In the genomic region with DNA sequence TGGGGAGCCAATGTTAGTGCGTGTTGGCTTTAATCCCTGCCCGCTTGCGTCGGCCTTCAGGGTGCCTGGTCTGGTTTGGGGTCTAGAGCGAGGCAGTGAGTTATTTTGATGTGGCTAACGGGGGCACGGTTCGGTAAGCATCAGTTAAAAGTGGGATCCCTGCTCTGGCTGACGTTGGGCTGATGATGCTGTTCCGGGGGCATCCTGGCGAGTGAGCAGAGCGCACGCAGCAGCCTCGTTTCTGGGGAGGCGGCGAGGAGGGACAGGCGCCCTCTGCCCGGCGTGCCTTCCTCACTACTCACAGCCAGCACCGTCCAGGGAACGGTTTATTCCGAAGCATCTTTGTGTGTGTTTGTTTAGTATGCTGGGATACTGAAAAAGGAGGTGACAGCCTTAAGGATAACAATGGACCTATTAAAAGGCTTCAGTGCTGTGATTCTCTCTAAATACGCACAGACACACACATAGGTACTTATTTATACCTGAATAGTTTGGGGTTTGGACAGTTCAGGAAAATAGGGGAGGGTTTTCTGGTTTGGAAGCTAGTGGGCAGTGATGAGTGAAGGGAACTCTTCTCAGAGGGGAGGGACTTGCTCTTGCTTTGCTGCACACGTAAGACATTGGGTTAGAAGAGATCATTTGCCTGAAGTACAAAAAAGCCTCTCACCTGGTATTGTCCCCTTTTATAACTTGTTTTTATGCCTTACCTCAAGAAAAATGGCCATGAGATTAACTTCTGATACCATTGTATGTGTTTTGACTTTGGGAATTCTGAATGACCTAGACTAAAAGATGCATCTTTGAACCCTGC, we compare ENCODE assay signal across 8 cellular contexts. TPM values are rescaled to one million over a fixed set of nuclear protein-coding genes. Genes with fewer than 3 reads are reported as not detected.
DNase-seq lines count a peak whose midpoint lies in the region; TF ChIP-seq lines count a peak whose summit lies in the region.

No MANE protein-coding gene starts in this region.

- DNase-seq in DMS53 (lab: John Stamatoyannopoulos, UW) (peak; percentile 60), DMS53 treated with DMSO at 0.1 percent for 48 hours (lab: John Stamatoyannopoulos, UW; ENCODE audit: unreplicated experiment) (no peak), HEK293T (ENCODE audit: extremely low spot score) (peak; percentile 44), NCI-H69 (lab: John Stamatoyannopoulos, UW) (peak; percentile 24), ascending aorta (ENCODE audit: low spot score in 2 of 2) (peak in 1 of 2 donors; percentile 77), iPS DF 6.9 (ENCODE audit: low read depth, low spot score) (no peak), renal cortical epithelial cell (ENCODE audit: low read depth) (peak; percentile 86), GM19240 (ENCODE audit: insufficient read length, low spot score) (no peak)

- H3K4me3 ChIP-seq in ascending aorta (peak overlapping the region; percentile 81), iPS DF 6.9 (ENCODE audit: low read length) (peak overlapping the region; percentile 63)

- TF ChIP-seq CTCF in ascending aorta (IDR thresholded peaks at IDR 0.05) = peak; percentile 22 to 63 (median 25)

- H3K27ac ChIP-seq in ascending aorta = peak overlapping the region; percentile 94 to 97
- H3K27ac ChIP-seq in iPS DF 6.9 (ENCODE audit: low read length) = no peak overlapping the region

- no peaks in the 10 kb centered on the region for H3K27me3 ChIP-seq in ascending aorta
- no peaks in the 10 kb centered on the region for H3K27me3 ChIP-seq in iPS DF 6.9 (ENCODE audit: control insufficient read depth, insufficient read depth, low read length)

- intact Hi-C loops in ascending aorta (cut with DNase I) = loop anchor here (2.0 to 5.0 kb wide), 4 partner anchors 15 to 100 kb away; no protein-coding TSS in a partner anchor

- no CpG with 5 or more reads among the region's 24 CpGs for WGBS in iPS DF 6.9 (ENCODE audit: insufficient coverage, insufficient read length)

- H3K9me3 ChIP-seq in ascending aorta = no peaks in the 10 kb centered on the region
- H3K9me3 ChIP-seq in iPS DF 6.9 (ENCODE audit: control insufficient read depth, insufficient read depth, low read length) = no peaks in the 10 kb centered on the region

- H3K36me3 ChIP-seq in ascending aorta (peaks cover 0 to 5% of the 10 kb centered on the region in 2 donors), iPS DF 6.9 (ENCODE audit: control insufficient read depth, insufficient read depth, low read length) (no peaks in the 10 kb centered on the region)

- POLR2A ChIA-PET in HEK293T (lab: Yijun Ruan, JAX) = interaction anchor here (0.7 to 2.0 kb wide), 2 partner anchors 10 to 15 kb away, joined by 3 to 5 read pairs; no protein-coding TSS in a partner anchor

- H3K4me1 ChIP-seq in ascending aorta = peaks cover 2 to 40% of the 10 kb centered on the region in 2 donors
- H3K4me1 ChIP-seq in iPS DF 6.9 (ENCODE audit: control insufficient read depth, insufficient read depth, low read length) = peaks cover 1% of the 10 kb centered on the region; the same call in 1 of the 2 replicates

- CTCF ChIA-PET in HEK293T (lab: Yijun Ruan, JAX) = interaction anchor here (0.6 to 1.6 kb wide), 6 partner anchors 9 to 581 kb away, joined by 3 to 5 read pairs (median 3); no protein-coding TSS in a partner anchor

TF ChIP-seq in HEK293T, 16 proteins besides CTCF, POLR2A, EP300 and RAD21:
- no peak for TF ChIP-seq FOXK2 (IDR thresholded peaks at IDR 0.05)
- TF ChIP-seq ARNT (IDR thresholded peaks at IDR 0.05) = no peak
- no peak for TF ChIP-seq SP1 (IDR thresholded peaks at IDR 0.05)
- no peak for TF ChIP-seq ELF4 (IDR thresholded peaks at IDR 0.05)
- no peak for TF ChIP-seq CTBP1 (IDR thresholded peaks at IDR 0.05; ENCODE audit: borderline replicate concordance)
- TF ChIP-seq LEF1 (IDR thresholded peaks at IDR 0.05; ENCODE audit: borderline replicate concordance) = no peak
- TF ChIP-seq SUZ12 (IDR thresholded peaks at IDR 0.05) = no peak
- no peak for TF ChIP-seq L3MBTL2 (conservative IDR thresholded peaks at IDR 0.05)
- TF ChIP-seq TARDBP (IDR thresholded peaks at IDR 0.05) = no peak
- TF ChIP-seq FOXA1 (IDR thresholded peaks at IDR 0.05) = no peak
- no peak for TF ChIP-seq FOXM1 (IDR thresholded peaks at IDR 0.05; ENCODE audit: borderline replicate concordance)
- TF ChIP-seq ZNF384 (IDR thresholded peaks at IDR 0.05) = no peak
- TF ChIP-seq NFRKB (IDR thresholded peaks at IDR 0.05) = no peak
- no peak for TF ChIP-seq PKNOX1 (IDR thresholded peaks at IDR 0.05)
- no peak for TF ChIP-seq BHLHE40 (IDR thresholded peaks at IDR 0.05; ENCODE audit: borderline replicate concordance)
- TF ChIP-seq HDGF (IDR thresholded peaks at IDR 0.05; ENCODE audit: borderline replicate concordance) = no peak

RNA-seq across cellular contexts. Expression of gene CRIM1, which starts 2.1 kb away (rescaled TPM):
- total RNA-seq in ascending aorta (273 TPM), renal cortical epithelial cell (299 and 669 TPM in 2 replicates)

Comparison
In these comparisons a context has a peak if more than half of its experiments do, and no peak if none do; other contexts are left out.
1. DNase-seq: peak in DMS53 (single experiment), HEK293T (single experiment), NCI-H69 (single experiment) and renal cortical epithelial cell (single experiment); none in DMS53 treated with DMSO at 0.1 percent for 48 hours (single experiment), iPS DF 6.9 (single experiment) and GM19240 (single experiment).